23 cellular contexts compared by ENCODE assay signal in genomic region chr20:939606-940005, GRCh38. TPM values are rescaled to one million over a fixed set of nuclear protein-coding genes. Genes with fewer than 3 reads are reported as not detected.
DNase-seq lines count a peak whose midpoint lies in the region; ATAC-seq and TF ChIP-seq lines count a peak whose summit lies in the region.
"Had no signal": no experiment of that assay in that cellular context is flagged by ENCODE, and none has a peak within 500 bp of the region (broad histone marks: within the 10 kb centered on the region; RNA-seq: fewer than 3 reads in every experiment).

No MANE protein-coding gene starts in this region.

- no peaks in the 10 kb centered on the region for H3K27me3 ChIP-seq in right atrium auricular region
- H3K27me3 ChIP-seq: BE2C; BLaER1 treated with 17β-estradiol and CSF1 and Interleukin-3, amounts not matched to agents 10 nM and 100 nM had no signal

- H3K4me3 Mint-ChIP-seq in immature natural killer cell = no peak overlapping the region
- H3K4me3 Mint-ChIP-seq: CD14-positive monocyte; CD4-positive, alpha-beta T cell; CD8-positive, alpha-beta memory T cell; GM23338; HFFc6 had no signal

- no peak overlapping the region for H3K27ac ChIP-seq in right atrium auricular region
- H3K27ac ChIP-seq: A549; BLaER1 treated with 17β-estradiol and CSF1 and Interleukin-3, amounts not matched to agents 10 nM and 100 nM had no signal

- H3K36me3 ChIP-seq in right atrium auricular region = no peaks in the 10 kb centered on the region
- H3K36me3 ChIP-seq: BE2C; BLaER1 treated with 17β-estradiol and CSF1 and Interleukin-3, amounts not matched to agents 10 nM and 100 nM; HAP-1 had no signal

- no peak for TF ChIP-seq CTCF in right atrium auricular region (IDR thresholded peaks at IDR 0.05)

- H3K27ac Mint-ChIP-seq in immature natural killer cell = no peak overlapping the region
- H3K27ac Mint-ChIP-seq: CD14-positive monocyte; CD4-positive, alpha-beta T cell; CD8-positive, alpha-beta memory T cell; GM23338; HFFc6 had no signal

- peak; percentile 67 for DNase-seq in Right ventricle myocardium inferior (ENCODE audit: missing footprints)
- DNase-seq in right atrium auricular region (ENCODE audit: low spot score) = no peak
- DNase-seq in islet precursor cell = peak; percentile 33
- DNase-seq in posterior vena cava (ENCODE audit: low spot score) = peak; percentile 68
- no peak for DNase-seq in immature natural killer cell
- DNase-seq: 8988T; ACHN; AML-193; BE2C; CD4-positive, alpha-beta T cell; CD8-positive, alpha-beta memory T cell; DMS 273 treated with DMSO at 0.1 percent for 48 hours; DMS79; EL; GDM1; HFFc6 had no signal

- intact Hi-C loops in Right ventricle myocardium inferior (cut with DNase I) = no loop called here
- intact Hi-C loops in posterior vena cava (cut with DNase I) = no loop called here

- H3K4me3 ChIP-seq in right atrium auricular region = no peak overlapping the region
- H3K4me3 ChIP-seq: A549; BLaER1 treated with 17β-estradiol and CSF1 and Interleukin-3, amounts not matched to agents 10 nM and 100 nM; GM12878; GM23338; HAP-1 had no signal

- ATAC-seq in Right ventricle myocardium inferior = no peak
- no peak for ATAC-seq in HG03565 (IDR thresholded peaks at IDR 0.05; ENCODE audit: unreplicated experiment)
- ATAC-seq: A549, GM12878, GM23338 had no signal

- H3K9me3 ChIP-seq in right atrium auricular region = no peaks in the 10 kb centered on the region
- H3K9me3 ChIP-seq: A549, BE2C, HAP-1 had no signal

- H3K4me1 Mint-ChIP-seq in immature natural killer cell = no peaks in the 10 kb centered on the region
- H3K4me1 Mint-ChIP-seq: CD14-positive monocyte; CD8-positive, alpha-beta memory T cell had no signal

- H3K9me3 Mint-ChIP-seq in immature natural killer cell = no peaks in the 10 kb centered on the region
- H3K9me3 Mint-ChIP-seq: CD14-positive monocyte; CD4-positive, alpha-beta T cell; CD8-positive, alpha-beta memory T cell; GM23338; HFFc6 had no signal

- no peaks in the 10 kb centered on the region for H3K36me3 Mint-ChIP-seq in immature natural killer cell
- H3K36me3 Mint-ChIP-seq: CD14-positive monocyte; CD8-positive, alpha-beta memory T cell had no signal

- H3K4me1 ChIP-seq in right atrium auricular region = no peaks in the 10 kb centered on the region
- H3K4me1 ChIP-seq: A549, BE2C, HAP-1 had no signal

- H3K27me3 Mint-ChIP-seq in immature natural killer cell (ENCODE audit: low read depth in 3 of 3) = peaks cover 2 to 4% (median 3%) of the 10 kb centered on the region in 3 donors
- H3K27me3 Mint-ChIP-seq: CD4-positive, alpha-beta T cell had no signal

RNA-seq across cellular contexts. Expression of gene ANGPT4, which starts 23.5 kb away (rescaled TPM):
- total RNA-seq in Right ventricle myocardium inferior = 0.05 TPM
- total RNA-seq in right atrium auricular region = under 1 TPM in 1 of 2 donors, not detected in 1; 0.11 TPM
- 1 to 10 TPM in 1 of 2 donors, under 1 TPM in 1; 0.24 to 1.1 TPM for total RNA-seq in posterior vena cava
- polyA plus RNA-seq in immature natural killer cell = not detected
- total RNA-seq: CD4-positive, alpha-beta T cell; CD8-positive, alpha-beta memory T cell; GM12878; HFFc6 had no signal
- polyA plus RNA-seq: CD8-positive, alpha-beta memory T cell; GM23338 had no signal

Comparison
In these comparisons a context has a peak if more than half of its experiments do, and no peak if none do; other contexts are left out.
1. DNase-seq: peak in Right ventricle myocardium inferior (single experiment), islet precursor cell (single experiment) and posterior vena cava (single experiment); none in right atrium auricular region (single experiment) and immature natural killer cell (0 of 3).